Comparison of ENCODE assay signal across 17 cellular contexts in genomic region chr3:116067275-116067674, GRCh38.
DNase-seq lines count a peak whose midpoint lies in the region; ATAC-seq lines count a peak whose summit lies in the region.
"Had no signal": no experiment of that assay in that cellular context is flagged by ENCODE, and none has a peak within 500 bp of the region (broad histone marks: within the 10 kb centered on the region; RNA-seq: fewer than 3 reads in every experiment).

No MANE protein-coding gene starts in this region.

- DNase-seq in germinal center (ENCODE audit: low spot score), result peak; percentile 28
- no peak for DNase-seq in DMS53 treated with DMSO at 0.1 percent for 48 hours (lab: John Stamatoyannopoulos, UW; ENCODE audit: unreplicated experiment)
- no peak for DNase-seq in amygdala (lab: John Stamatoyannopoulos, UW)
- no peak for DNase-seq in NCI-H2107 treated with DMSO at 0.1 percent for 48 hours (lab: John Stamatoyannopoulos, UW; ENCODE audit: unreplicated experiment)
- DNase-seq: activated CD4-positive, alpha-beta memory T cell treated with anti-CD3 and anti-CD28 coated beads for 36 hours; activated naive CD4-positive, alpha-beta T cell treated with anti-CD3 and anti-CD28 coated beads, Interleukin-2, amount 10 ng/mL, durations not matched to agents 7 days and 5 days; CD4-positive, alpha-beta T cell; immature natural killer cell; NCI-H1930; PC-9; psoas muscle; stimulated activated CD4-positive, alpha-beta T cell treated with anti-CD3 and anti-CD28 coated beads, Interleukin-4, amount 100 ng/mL, for 24 hours; T-helper 17 cell had no signal

- ATAC-seq in GM19035 (IDR thresholded peaks at IDR 0.05; ENCODE audit: unreplicated experiment), result peak; percentile 88
- ATAC-seq in HG02610 (IDR thresholded peaks at IDR 0.05; ENCODE audit: unreplicated experiment), result peak; percentile 99
- ATAC-seq in HG03432 (IDR thresholded peaks at IDR 0.05; ENCODE audit: unreplicated experiment), result peak; percentile 95
- ATAC-seq: HepG2, psoas muscle, T-helper 17 cell had no signal
